19 cellular contexts compared by ENCODE assay signal in the genomic region with DNA sequence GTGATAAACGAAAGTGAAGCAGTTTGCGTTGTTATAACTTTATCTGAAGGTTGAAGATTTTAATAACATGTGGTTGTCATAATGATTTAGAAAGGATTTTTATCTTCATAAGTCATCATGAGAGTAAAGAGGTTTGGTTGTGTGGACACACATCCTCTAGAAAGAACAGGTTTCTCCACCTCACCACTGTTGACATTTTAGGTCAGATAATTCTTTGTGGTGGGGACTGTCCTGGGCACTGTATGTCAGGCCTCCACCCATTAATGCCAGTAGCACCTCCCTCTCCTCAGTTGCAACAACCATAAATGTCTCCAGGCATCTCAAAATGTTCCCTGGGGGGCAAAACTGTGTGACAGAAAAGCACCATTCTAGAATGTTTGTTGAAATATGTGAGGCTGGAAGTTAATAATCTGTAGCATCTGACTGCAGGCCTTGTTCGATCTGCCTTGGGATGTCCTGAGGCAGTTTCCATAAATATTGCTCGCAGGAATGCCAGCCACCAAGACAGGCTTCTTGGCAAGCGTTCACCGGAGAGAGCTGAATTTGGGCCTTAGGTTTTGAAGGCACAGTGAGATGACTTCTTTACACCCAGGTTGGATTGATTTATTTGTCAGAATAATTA.
DNase-seq lines count a peak whose midpoint lies in the region; ATAC-seq, FAIRE-seq and TF ChIP-seq lines count a peak whose summit lies in the region.
"Had no signal": no experiment of that assay in that cellular context is flagged by ENCODE, and none has a peak within 500 bp of the region (broad histone marks: within the 10 kb centered on the region; RNA-seq: fewer than 3 reads in every experiment).

No MANE protein-coding gene starts in this region.

- TF ChIP-seq CTCF in heart right ventricle (IDR thresholded peaks at IDR 0.05): no peak
- TF ChIP-seq CTCF in bronchial epithelial cell (IDR thresholded peaks at IDR 0.05; ENCODE audit: insufficient read depth, low read length, severe bottlenecking): no peak
- TF ChIP-seq CTCF in BE2C (IDR thresholded peaks at IDR 0.05; ENCODE audit: low read depth, low read length): no peak

- FAIRE-seq in bronchial epithelial cell (lab: Jason Lieb, UNC) (peak; percentile 82), HTR-8/SVneo (lab: Jason Lieb, UNC) (no peak)
- FAIRE-seq: A549, H1 had no signal

- H3K27me3 ChIP-seq in heart right ventricle: no peaks in the 10 kb centered on the region
- peaks cover under 1% of the 10 kb centered on the region for H3K27me3 ChIP-seq in bronchial epithelial cell (ENCODE audit: control insufficient read depth, insufficient read depth, low read length)
- H3K27me3 ChIP-seq in trophoblast cell (ENCODE audit: insufficient read depth, low read length): no peaks in the 10 kb centered on the region
- H3K27me3 ChIP-seq in BE2C: no peaks in the 10 kb centered on the region
- no peaks in the 10 kb centered on the region for H3K27me3 ChIP-seq in SJCRH30
- H3K27me3 ChIP-seq: BLaER1 had no signal

- H4K91ac ChIP-seq in trophoblast cell (ENCODE audit: low read depth, low read length): no peak overlapping the region

- WGBS in heart right ventricle, 2 donors: 65 to 72% methylated on average over 6 of the region's 6 CpGs
- WGBS in trophoblast cell (ENCODE audit: extremely low coverage, insufficient coverage, insufficient read length): no CpG with 5 or more reads among the region's 6 CpGs

- H2BK5ac ChIP-seq in trophoblast cell (ENCODE audit: low read depth, low read length, poor library complexity): no peak overlapping the region

- H3K4me3 ChIP-seq in heart right ventricle (no peak overlapping the region), bronchial epithelial cell (ENCODE audit: low read depth, low read length) (no peak overlapping the region), trophoblast cell (ENCODE audit: low read depth, low read length) (no peak overlapping the region), BE2C (ENCODE audit: low read depth, low read length) (no peak overlapping the region), SJCRH30 (no peak overlapping the region)
- H3K4me3 ChIP-seq: A549, BLaER1 had no signal

- no peak overlapping the region for H3K9ac ChIP-seq in trophoblast cell (ENCODE audit: low read length)
- H3K9ac ChIP-seq: BLaER1 had no signal

- no peak overlapping the region for H3K27ac ChIP-seq in heart right ventricle
- H3K27ac ChIP-seq in trophoblast cell (ENCODE audit: low read depth, low read length): no peak overlapping the region
- no peak overlapping the region for H3K27ac ChIP-seq in SJCRH30
- H3K27ac ChIP-seq: A549, BLaER1 had no signal

- no peak overlapping the region for H2BK120ac ChIP-seq in trophoblast cell (ENCODE audit: insufficient read depth, low read length, poor library complexity)

- H3K14ac ChIP-seq in trophoblast cell (ENCODE audit: low read length): no peak overlapping the region

- no peak overlapping the region for H2AK5ac ChIP-seq in trophoblast cell (ENCODE audit: low read length)

- no peak overlapping the region for H2BK12ac ChIP-seq in trophoblast cell (ENCODE audit: low read length)

- peaks cover 0 to 14% (median 0%) of the 10 kb centered on the region in 11 donors for H3K9me3 ChIP-seq in heart right ventricle
- peaks cover 6% of the 10 kb centered on the region for H3K9me3 ChIP-seq in trophoblast cell (ENCODE audit: insufficient read depth, low read depth, low read length)
- no peaks in the 10 kb centered on the region for H3K9me3 ChIP-seq in BE2C
- H3K9me3 ChIP-seq in SJCRH30 (replicated peaks): no peaks in the 10 kb centered on the region; the same call in 1 of the 2 replicates

- H3K79me2 ChIP-seq in trophoblast cell (ENCODE audit: control insufficient read depth, insufficient read depth, low read length, poor library complexity): no peaks in the 10 kb centered on the region

- no peak overlapping the region for H3K18ac ChIP-seq in trophoblast cell (ENCODE audit: low read length)

- DNase-seq in left ventricle myocardium superior: peak; percentile 32
- DNase-seq in heart right ventricle: no peak
- DNase-seq in bronchial epithelial cell (ENCODE audit: low read depth): no peak
- peak; percentile 58 to 89 for DNase-seq in trophoblast cell
- no peak for DNase-seq in BE2C
- no peak for DNase-seq in SJCRH30
- no peak for DNase-seq in HTR-8/SVneo (ENCODE audit: insufficient read length, low spot score)
- DNase-seq: CD4-positive, alpha-beta memory T cell; DMS79; NCI-H1092 treated with DMSO at 0.1 percent for 48 hours; NCI-H146; NCI-H2029 treated with DMSO at 0.1 percent for 48 hours; NCI-H2171; NCI-H446 treated with DMSO at 0.1 percent for 48 hours; NCI-H69; Right ventricle myocardium superior had no signal

- no peaks in the 10 kb centered on the region for H3K79me1 ChIP-seq in trophoblast cell (ENCODE audit: low read length)

- H3K36me3 ChIP-seq in heart right ventricle: peaks cover 0 to 7% (median 0%) of the 10 kb centered on the region in 9 donors
- no peaks in the 10 kb centered on the region for H3K36me3 ChIP-seq in bronchial epithelial cell (ENCODE audit: control insufficient read depth, insufficient read depth, low read length)
- H3K36me3 ChIP-seq in trophoblast cell (ENCODE audit: control insufficient read depth in 1 of 2, insufficient read depth in 2 of 2, low read length in 2 of 2): no peaks in the 10 kb centered on the region
- H3K36me3 ChIP-seq in BE2C: no peaks in the 10 kb centered on the region
- no peaks in the 10 kb centered on the region for H3K36me3 ChIP-seq in SJCRH30
- H3K36me3 ChIP-seq: BLaER1 had no signal

- peaks cover 0 to 7% (median 3%) of the 10 kb centered on the region in 9 donors for H3K4me1 ChIP-seq in heart right ventricle
- H3K4me1 ChIP-seq in trophoblast cell (ENCODE audit: control insufficient read depth in 1 of 2, insufficient read depth in 2 of 2, low read length in 2 of 2): peaks cover 0 to 2% of the 10 kb centered on the region in 2 experiments
- H3K4me1 ChIP-seq in BE2C: no peaks in the 10 kb centered on the region
- H3K4me1 ChIP-seq in SJCRH30: no peaks in the 10 kb centered on the region
- H3K4me1 ChIP-seq: A549, BLaER1 had no signal

- peak; percentile 51 for ATAC-seq in left ventricle myocardium superior
- ATAC-seq in heart right ventricle: no peak
- ATAC-seq: A549 had no signal

- no peak overlapping the region for H3K23ac ChIP-seq in trophoblast cell (ENCODE audit: low read length)

- H2AFZ ChIP-seq in trophoblast cell (ENCODE audit: insufficient read depth, low read length, poor library complexity): no peak overlapping the region

- no peak overlapping the region for H4K12ac ChIP-seq in trophoblast cell (ENCODE audit: low read depth, low read length)

- intact Hi-C loops in left ventricle myocardium superior (cut with micrococcal nuclease) (no loop called here), heart right ventricle (cut with DNase I) (no loop called here)

- no peak overlapping the region for H3K4ac ChIP-seq in trophoblast cell (ENCODE audit: low read depth, low read length)

- H3K4me2 ChIP-seq in trophoblast cell (ENCODE audit: low read length): no peak overlapping the region
- H3K4me2 ChIP-seq: A549, BLaER1 had no signal

- no peak overlapping the region for H4K8ac ChIP-seq in trophoblast cell (ENCODE audit: low read depth, low read length)

Comparison
In these comparisons a context has a peak if more than half of its experiments do, and no peak if none do; other contexts are left out.
1. DNase-seq: peak in left ventricle myocardium superior (single experiment) and trophoblast cell (2 of 2); none in heart right ventricle (0 of 2), bronchial epithelial cell (single experiment), BE2C (single experiment), SJCRH30 (0 of 2) and HTR-8/SVneo (single experiment).